1 cellular context compared by ENCODE assay signal in the genomic region with DNA sequence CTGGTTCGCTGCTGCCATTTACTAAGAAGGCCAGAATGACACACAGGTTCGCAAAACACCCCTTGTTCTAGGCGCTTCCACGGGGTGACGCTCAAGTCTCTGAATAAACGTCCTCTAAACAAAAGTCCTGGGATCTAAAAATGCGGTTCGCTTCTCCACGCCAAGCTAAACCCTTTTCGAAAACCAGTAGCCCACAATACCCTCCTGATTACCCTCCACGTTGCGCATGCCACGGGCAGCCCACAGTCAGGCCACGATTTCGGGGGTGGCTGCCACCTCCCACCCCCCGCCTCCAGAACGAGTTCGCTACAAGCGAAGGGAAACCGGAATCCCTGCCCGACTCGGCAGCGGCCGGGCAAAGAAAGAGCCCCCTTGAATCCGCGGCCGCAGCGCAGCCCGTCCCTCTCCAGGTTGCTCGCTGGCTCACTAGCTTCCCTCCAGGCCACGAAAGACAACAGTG.
A peak's percentile ranks its signal among the peaks of the same experiment; 100 is the strongest.
TF ChIP-seq lines count a peak whose summit lies in the region.

No MANE protein-coding gene starts in this region.

TF ChIP-seq in HEK293, 187 proteins besides CTCF, POLR2A, EP300 and RAD21 (continued from another document):
- peak; percentile 56; the same call in 1 of the 2 replicates for TF ChIP-seq ZFHX2 (tag by site-specific recombination; conservative IDR thresholded peaks at IDR 0.05)
- no peak for TF ChIP-seq ZNF629 (tag by site-specific recombination; IDR thresholded peaks at IDR 0.05)
- no peak for TF ChIP-seq ZNF747 (tag by site-specific recombination; IDR thresholded peaks at IDR 0.05)
- no peak for TF ChIP-seq WT1 (tag by site-specific recombination; IDR thresholded peaks at IDR 0.05)
- TF ChIP-seq ZNF530 (tag by site-specific recombination; IDR thresholded peaks at IDR 0.05; ENCODE audit: low read depth), result no peak
- no peak for TF ChIP-seq ZNF221 (tag by site-specific recombination; IDR thresholded peaks at IDR 0.05; ENCODE audit: borderline replicate concordance)
- no peak for TF ChIP-seq ZNF707 (tag by site-specific recombination; IDR thresholded peaks at IDR 0.05)
- TF ChIP-seq ZNF202 (tag by site-specific recombination; IDR thresholded peaks at IDR 0.05; ENCODE audit: borderline replicate concordance), result no peak
- TF ChIP-seq ZNF121 (tag by site-specific recombination; IDR thresholded peaks at IDR 0.05), result no peak
TF ChIP-seq in HEK293: peak in this region for 3.
